Comparison of ENCODE assay signal across 20 cellular contexts in genomic region chr4:89175611-89176010, GRCh38.
DNase-seq lines count a peak whose midpoint lies in the region; ATAC-seq, FAIRE-seq and TF ChIP-seq lines count a peak whose summit lies in the region.
"Had no signal": no experiment of that assay in that cellular context is flagged by ENCODE, and none has a peak within 500 bp of the region (broad histone marks: within the 10 kb centered on the region; RNA-seq: fewer than 3 reads in every experiment).

No MANE protein-coding gene starts in this region.

- H4K20me1 ChIP-seq in HepG2 (ENCODE audit: insufficient read depth, low read length) (no peaks in the 10 kb centered on the region), osteoblast (ENCODE audit: insufficient read depth, low read length) (no peaks in the 10 kb centered on the region)

- intact Hi-C loops in HepG2 (cut with micrococcal nuclease; ENCODE audit: unreplicated experiment) (no loop called here), Right ventricle myocardium inferior (cut with DNase I) (no loop called here), breast epithelium (cut with DNase I; ENCODE audit: low total_unique reads) (no loop called here)

- POLR2A ChIA-PET in HepG2 (lab: Yijun Ruan, JAX) = no interaction called here

- H2AFZ ChIP-seq in HepG2 (ENCODE audit: low read length) = no peak overlapping the region
- H2AFZ ChIP-seq in osteoblast (ENCODE audit: low read length) = no peak overlapping the region

- BruUV-seq in HepG2 (replicated peaks; lab: Mats Ljungman, UMichigan) = no TSS peak

- H3K36me3 ChIP-seq in liver (ENCODE audit: control insufficient read depth in 4 of 4, insufficient read depth in 3 of 4, low read depth in 1 of 4, low read length in 3 of 4) (no peaks in the 10 kb centered on the region), HepG2 (replicated peaks in 1 of 2; ENCODE audit: control insufficient read depth in 1 of 2, insufficient read depth in 2 of 2, low read length in 2 of 2) (no peaks in the 10 kb centered on the region), osteoblast (ENCODE audit: insufficient read depth, low read length) (no peaks in the 10 kb centered on the region), breast epithelium (no peaks in the 10 kb centered on the region)
- H3K36me3 ChIP-seq: Peyer's patch, SJCRH30 had no signal

- CTCF ChIA-PET in HepG2 (lab: Yijun Ruan, JAX; ENCODE audit: low intra/inter-chr PET ratio, low total read pairs) = no interaction called here

- H3K9me3 ChIP-seq in liver (ENCODE audit: control insufficient read depth in 4 of 4, low read length in 3 of 4) (no peaks in the 10 kb centered on the region), HepG2 (ENCODE audit: low read length) (no peaks in the 10 kb centered on the region), osteoblast (ENCODE audit: low read depth, low read length) (no peaks in the 10 kb centered on the region), breast epithelium (no peaks in the 10 kb centered on the region)
- H3K9me3 ChIP-seq: Peyer's patch, SJCRH30 had no signal

- H3K79me2 ChIP-seq in HepG2 (ENCODE audit: insufficient read depth, low read length) = no peaks in the 10 kb centered on the region
- no peaks in the 10 kb centered on the region for H3K79me2 ChIP-seq in osteoblast (ENCODE audit: insufficient read depth, low read length)

- TF ChIP-seq CTCF in liver (IDR thresholded peaks at IDR 0.05; ENCODE audit: low read depth, low read length, missing input control) (no peak), HepG2 (CRISPR knock-in tag; IDR thresholded peaks at IDR 0.05) (no peak), osteoblast (IDR thresholded peaks at IDR 0.05; ENCODE audit: extremely low read depth, low read depth, low read length) (no peak), breast epithelium (IDR thresholded peaks at IDR 0.05) (no peak)

- TF ChIP-seq RAD21 in liver (IDR thresholded peaks at IDR 0.05) = no peak
- TF ChIP-seq RAD21 in HepG2 (CRISPR knock-in tag; IDR thresholded peaks at IDR 0.05) = no peak

- TF ChIP-seq EP300 in HepG2 (IDR thresholded peaks at IDR 0.05; ENCODE audit: low read depth in 2 of 2, low read length in 2 of 2) (no peak), HepG2 (CRISPR knock-in tag; IDR thresholded peaks at IDR 0.05; ENCODE audit: borderline replicate concordance) (no peak)

- H3K9ac ChIP-seq in liver (ENCODE audit: low read depth in 1 of 2, low read length in 2 of 2) = no peak overlapping the region
- H3K9ac ChIP-seq in HepG2 (ENCODE audit: insufficient read depth, low read depth, low read length) = no peak overlapping the region

- in situ Hi-C loops in HepG2 (cut with HindIII; ENCODE audit: extremely low pct_ligation_motif_present, low pct_unique_long_range_greater_than_20kb) = no loop called here

- DNase-seq in HepG2 (ENCODE audit: low spot score) (no peak), cerebellum (ENCODE audit: low spot score) (peak; percentile 16), osteoblast (ENCODE audit: insufficient read length, low spot score, missing footprints) (peak; percentile 10), Right ventricle myocardium inferior (ENCODE audit: missing footprints) (no peak), breast epithelium (ENCODE audit: low spot score in 2 of 2) (no peak)
- no peak for DNase-seq in stimulated activated naive CD4-positive, alpha-beta T cell treated with Interleukin-2 at 50 U/mL for 16 hours (lab: John Stamatoyannopoulos, UW)
- DNase-seq: Calu3; CD8-positive, alpha-beta memory T cell; DMS153; GF-D8; MV-4-11; NCI-H1105 treated with DMSO at 0.1 percent for 48 hours; NCI-H2081 treated with DMSO at 0.1 percent for 48 hours; Peyer's patch; SJCRH30 had no signal

- H3K4me1 ChIP-seq in liver (ENCODE audit: control insufficient read depth in 4 of 4, insufficient read depth in 4 of 4, low read length in 3 of 4) (peaks cover 0 to 2% (median 0%) of the 10 kb centered on the region in 4 donors), HepG2 (ENCODE audit: insufficient read depth, low read length) (no peaks in the 10 kb centered on the region), osteoblast (ENCODE audit: insufficient read depth, low read length) (no peaks in the 10 kb centered on the region), breast epithelium (no peaks in the 10 kb centered on the region)
- H3K4me1 ChIP-seq: Peyer's patch, SJCRH30 had no signal

- no peak for ATAC-seq in HepG2
- ATAC-seq in Right ventricle myocardium inferior = no peak
- ATAC-seq: HCT116 had no signal

- no peak overlapping the region for H3K4me2 ChIP-seq in HepG2 (ENCODE audit: low read depth, low read length)
- no peak overlapping the region for H3K4me2 ChIP-seq in osteoblast (ENCODE audit: insufficient read depth, low read length)

- no peak overlapping the region for H3K27ac ChIP-seq in liver (ENCODE audit: low read depth in 1 of 2, low read length in 2 of 2)
- no peak overlapping the region for H3K27ac ChIP-seq in HepG2 (ENCODE audit: extremely low read length, insufficient read depth, low read length)
- H3K27ac ChIP-seq in osteoblast (ENCODE audit: low read depth, low read length) = no peak overlapping the region
- H3K27ac ChIP-seq in breast epithelium = no peak overlapping the region
- H3K27ac ChIP-seq: C4-2B, Peyer's patch, SJCRH30 had no signal

- FAIRE-seq in HepG2 (lab: Jason Lieb, UNC) = no peak
- FAIRE-seq: GM19239, H1 had no signal

- TF ChIP-seq POLR2A in HepG2 (IDR thresholded peaks at IDR 0.05; ENCODE audit: insufficient read depth in 1 of 2, low read depth in 2 of 2, low read length in 2 of 2) (no peak), breast epithelium (IDR thresholded peaks at IDR 0.05) (no peak)

- H3K4me3 ChIP-seq in liver (ENCODE audit: low read depth in 1 of 3, low read length in 3 of 3) = no peak overlapping the region
- no peak overlapping the region for H3K4me3 ChIP-seq in HepG2 (replicated peaks in 1 of 3; ENCODE audit: insufficient read depth in 1 of 3, low read depth in 2 of 3, low read length in 3 of 3)
- H3K4me3 ChIP-seq in osteoblast (ENCODE audit: insufficient read depth, low read length) = no peak overlapping the region
- no peak overlapping the region for H3K4me3 ChIP-seq in breast epithelium
- H3K4me3 ChIP-seq: Peyer's patch, SJCRH30 had no signal

- no peaks in the 10 kb centered on the region for H3K27me3 ChIP-seq in liver (ENCODE audit: control insufficient read depth in 4 of 4, insufficient read depth in 4 of 4, low read length in 3 of 4)
- H3K27me3 ChIP-seq in HepG2 (ENCODE audit: control insufficient read depth in 1 of 2, insufficient read depth in 2 of 2, low read length in 2 of 2) = no peaks in the 10 kb centered on the region; a peak in 1 of 5 replicates
- H3K27me3 ChIP-seq in osteoblast (ENCODE audit: insufficient read depth, low read length) = no peaks in the 10 kb centered on the region
- H3K27me3 ChIP-seq in breast epithelium = no peaks in the 10 kb centered on the region
- H3K27me3 ChIP-seq: Peyer's patch, SJCRH30 had no signal

TF ChIP-seq in liver, 16 proteins besides CTCF, POLR2A, EP300 and RAD21 (continues in another document):
- TF ChIP-seq JUND (IDR thresholded peaks at IDR 0.05) (peak in 1 of 2 donors; percentile 16), SP1 (IDR thresholded peaks at IDR 0.05) (peak; percentile 10), NR2F2 (IDR thresholded peaks at IDR 0.05) (no peak), TAF1 (conservative IDR thresholded peaks at IDR 0.05) (no peak), HNF4G (IDR thresholded peaks at IDR 0.05) (no peak), EGR1 (IDR thresholded peaks at IDR 0.05; ENCODE audit: low read depth in 2 of 2) (no peak), ZBTB33 (IDR thresholded peaks at IDR 0.05) (no peak), RXRA (IDR thresholded peaks at IDR 0.05) (peak in 1 of 2 donors; percentile 17), YY1 (IDR thresholded peaks at IDR 0.05) (no peak)

TF ChIP-seq in HepG2, 621 proteins besides CTCF, POLR2A, EP300 and RAD21 (continues in another document):
- TF ChIP-seq NR1H2 (CRISPR knock-in tag; IDR thresholded peaks at IDR 0.05; ENCODE audit: borderline replicate concordance, low read depth) (no peak), ZBTB33 (CRISPR knock-in tag; IDR thresholded peaks at IDR 0.05) (no peak), ARID2 (CRISPR knock-in tag; IDR thresholded peaks at IDR 0.05; ENCODE audit: borderline replicate concordance) (no peak), NCOA1 (CRISPR knock-in tag; IDR thresholded peaks at IDR 0.05) (no peak), ZFY (CRISPR knock-in tag; IDR thresholded peaks at IDR 0.05) (no peak), RORA (CRISPR knock-in tag; IDR thresholded peaks at IDR 0.05) (no peak), TCF7 (IDR thresholded peaks at IDR 0.05; ENCODE audit: low read depth) (no peak)
- TF ChIP-seq, protein P1, sequence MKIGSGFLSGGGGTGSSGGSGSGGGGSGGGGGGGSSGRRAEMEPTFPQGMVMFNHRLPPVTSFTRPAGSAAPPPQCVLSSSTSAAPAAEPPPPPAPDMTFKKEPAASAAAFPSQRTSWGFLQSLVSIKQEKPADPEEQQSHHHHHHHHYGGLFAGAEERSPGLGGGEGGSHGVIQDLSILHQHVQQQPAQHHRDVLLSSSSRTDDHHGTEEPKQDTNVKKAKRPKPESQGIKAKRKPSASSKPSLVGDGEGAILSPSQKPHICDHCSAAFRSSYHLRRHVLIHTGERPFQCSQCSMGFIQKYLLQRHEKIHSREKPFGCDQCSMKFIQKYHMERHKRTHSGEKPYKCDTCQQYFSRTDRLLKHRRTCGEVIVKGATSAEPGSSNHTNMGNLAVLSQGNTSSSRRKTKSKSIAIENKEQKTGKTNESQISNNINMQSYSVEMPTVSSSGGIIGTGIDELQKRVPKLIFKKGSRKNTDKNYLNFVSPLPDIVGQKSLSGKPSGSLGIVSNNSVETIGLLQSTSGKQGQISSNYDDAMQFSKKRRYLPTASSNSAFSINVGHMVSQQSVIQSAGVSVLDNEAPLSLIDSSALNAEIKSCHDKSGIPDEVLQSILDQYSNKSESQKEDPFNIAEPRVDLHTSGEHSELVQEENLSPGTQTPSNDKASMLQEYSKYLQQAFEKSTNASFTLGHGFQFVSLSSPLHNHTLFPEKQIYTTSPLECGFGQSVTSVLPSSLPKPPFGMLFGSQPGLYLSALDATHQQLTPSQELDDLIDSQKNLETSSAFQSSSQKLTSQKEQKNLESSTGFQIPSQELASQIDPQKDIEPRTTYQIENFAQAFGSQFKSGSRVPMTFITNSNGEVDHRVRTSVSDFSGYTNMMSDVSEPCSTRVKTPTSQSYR (CRISPR knock-in tag; IDR thresholded peaks at IDR 0.05; ENCODE audit: borderline replicate concordance) = no peak

Comparison
In these comparisons a context has a peak if more than half of its experiments do, and no peak if none do; other contexts are left out.
1. DNase-seq: peak in cerebellum (single experiment) and osteoblast (single experiment); none in HepG2 (single experiment), Right ventricle myocardium inferior (single experiment), breast epithelium (0 of 2) and stimulated activated naive CD4-positive, alpha-beta T cell treated with Interleukin-2 at 50 U/mL for 16 hours (single experiment).